Comparison of ENCODE assay signal across 35 cellular contexts in genomic region chr19:54535601-54536000, GRCh38. TPM values are rescaled to one million over a fixed set of nuclear protein-coding genes. Genes with fewer than 3 reads are reported as not detected.
"Had no signal": no experiment of that assay in that cellular context is flagged by ENCODE, and none has a peak within 500 bp of the region (broad histone marks: within the 10 kb centered on the region; RNA-seq: fewer than 3 reads in every experiment).

No MANE protein-coding gene starts in this region.

- H3K36me3 ChIP-seq: ascending aorta, breast epithelium, Peyer's patch, SJSA1 had no signal

- H3K36me3 Mint-ChIP-seq: activated CD4-positive, alpha-beta memory T cell treated with anti-CD3 and anti-CD28 coated beads for 36 hours; activated naive CD4-positive, alpha-beta T cell treated with anti-CD3 and anti-CD28 coated beads, Interleukin-2, amount 50 U/mL, for 24 hours had no signal

- H3K4me1 ChIP-seq: ascending aorta, breast epithelium, Peyer's patch, SJSA1 had no signal

- H3K4me2 ChIP-seq: KMS-11, SK-N-SH had no signal

- H3K27ac Mint-ChIP-seq: activated CD4-positive, alpha-beta memory T cell treated with anti-CD3 and anti-CD28 coated beads for 36 hours; activated CD4-positive, alpha-beta T cell treated with anti-CD3 and anti-CD28 coated beads, Interleukin-2, amount 10 ng/mL, durations not matched to agents 7 days and 5 days; activated naive CD4-positive, alpha-beta T cell treated with anti-CD3 and anti-CD28 coated beads, Interleukin-2, amount 50 U/mL, for 24 hours; activated naive CD8-positive, alpha-beta T cell treated with anti-CD3 and anti-CD28 coated beads, Interleukin-2, amount 10 ng/mL, durations not matched to agents 7 days and 5 days; T-helper 1 cell treated with Interleukin-12 subunit alpha and Interleukin-12 subunit beta and Interleukin-4 antibody, amounts not matched to agents 30 μg/mL and 1 μg/mL, for 36 hours; T-helper 2 cell treated with Interferon-gamma antibody and Interleukin-4, amounts not matched to agents 5 μg/mL and 100 μg/mL, for 36 hours had no signal

- H3K27me3 ChIP-seq: ascending aorta, Peyer's patch had no signal

- H3K9me3 Mint-ChIP-seq: activated CD4-positive, alpha-beta memory T cell treated with anti-CD3 and anti-CD28 coated beads for 36 hours; activated T-cell treated with anti-CD3 and anti-CD28 coated beads, Interleukin-2, amount 50 U/mL, for 4 hours; activated T-helper 1 cell treated with anti-CD3 and anti-CD28 coated beads, Interleukin-12 subunit alpha, Interleukin-12 subunit beta, Interleukin-2, Interleukin-4 antibody, amounts not matched to agents 30 ng/mL and 10 ng/mL and 1 ng/mL, durations not matched to agents 14 hours and 24 hours and 36 hours; T-helper 1 cell treated with Interleukin-12 subunit alpha and Interleukin-12 subunit beta and Interleukin-4 antibody, amounts not matched to agents 30 μg/mL and 1 μg/mL, for 36 hours; T-helper 2 cell treated with Interferon-gamma antibody and Interleukin-4, amounts not matched to agents 5 μg/mL and 100 μg/mL, for 36 hours had no signal

- ATAC-seq: activated T-cell treated with anti-CD3 and anti-CD28 coated beads, Interleukin-2, amount 50 U/mL, for 4 hours; PC-3 had no signal

- DNase-seq: activated CD4-positive, alpha-beta memory T cell treated with anti-CD3 and anti-CD28 coated beads for 36 hours; activated CD4-positive, alpha-beta T cell treated with anti-CD3 and anti-CD28 coated beads, Interleukin-2, amount 10 ng/mL, durations not matched to agents 7 days and 5 days; activated CD8-positive, alpha-beta memory T cell treated with anti-CD3 and anti-CD28 coated beads, Interleukin-2, amount 50 U/mL, for 4 hours; activated gamma-delta T cell; activated naive CD4-positive, alpha-beta T cell treated with Interleukin-2 at 50 U/mL for 16 hours; activated naive CD8-positive, alpha-beta T cell treated with anti-CD3 and anti-CD28 coated beads, Interleukin-2, amount 10 ng/mL, durations not matched to agents 7 days and 5 days; activated T-cell treated with anti-CD3 and anti-CD28 coated beads for 4 hours; activated T-cell treated with anti-CD3 and anti-CD28 coated beads, Interleukin-2, amount 50 U/mL, for 4 hours; caudate nucleus; cerebellar nuclear complex; NCI-H1105; NCI-H1417 treated with DMSO at 0.1 percent for 48 hours; NCI-H187 treated with DMSO at 0.1 percent for 48 hours; NCI-H2081; NCI-H2171 treated with DMSO at 0.1 percent for 48 hours; NCI-H2227 treated with DMSO at 0.1 percent for 48 hours; NCI-H524 treated with DMSO at 0.1 percent for 48 hours; NK-92 treated with Interleukin-12 subunit alpha and Interleukin-12 subunit beta, amount 100 ng/mL, for 24 hours; PC-3; Peyer's patch; RPMI8226; SHP77 treated with DMSO at 0.1 percent for 48 hours; SK-N-SH had no signal

- H3K4me3 ChIP-seq: ascending aorta, breast epithelium, Peyer's patch, SJSA1 had no signal

- H3K4me3 Mint-ChIP-seq: activated CD4-positive, alpha-beta memory T cell treated with anti-CD3 and anti-CD28 coated beads for 36 hours; activated CD4-positive, alpha-beta T cell treated with anti-CD3 and anti-CD28 coated beads, Interleukin-2, amount 10 ng/mL, durations not matched to agents 7 days and 5 days; activated naive CD4-positive, alpha-beta T cell treated with anti-CD3 and anti-CD28 coated beads, Interleukin-2, amount 50 U/mL, for 24 hours; activated naive CD8-positive, alpha-beta T cell treated with anti-CD3 and anti-CD28 coated beads, Interleukin-2, amount 10 ng/mL, durations not matched to agents 7 days and 5 days; activated T-cell treated with anti-CD3 and anti-CD28 coated beads, Interleukin-2, amount 50 U/mL, for 4 hours; activated T-helper 1 cell treated with anti-CD3 and anti-CD28 coated beads, Interleukin-12 subunit alpha, Interleukin-12 subunit beta, Interleukin-2, Interleukin-4 antibody, amounts not matched to agents 30 ng/mL and 10 ng/mL and 1 ng/mL, durations not matched to agents 14 hours and 24 hours and 36 hours; T-helper 1 cell treated with Interleukin-12 subunit alpha and Interleukin-12 subunit beta and Interleukin-4 antibody, amounts not matched to agents 30 μg/mL and 1 μg/mL, for 36 hours; T-helper 2 cell treated with Interferon-gamma antibody and Interleukin-4, amounts not matched to agents 5 μg/mL and 100 μg/mL, for 36 hours had no signal

- H3K27ac ChIP-seq: ascending aorta, breast epithelium, KMS-11, Peyer's patch, SJSA1 had no signal

- H3K9ac ChIP-seq: KMS-11, SK-N-SH had no signal

- H3K9me3 ChIP-seq: ascending aorta, breast epithelium, Peyer's patch, SJSA1, SK-N-SH had no signal

RNA-seq across cellular contexts. Expression of gene LAIR2, which starts 33.0 kb away (rescaled TPM):
- total RNA-seq: activated CD4-positive, alpha-beta memory T cell treated with anti-CD3 and anti-CD28 coated beads for 36 hours; ascending aorta; breast epithelium; LHCN-M2; M059J; NCI-H460; PC-3; Peyer's patch; SJSA1 had no signal
- polyA plus RNA-seq: adipose tissue, SK-N-SH had no signal

RNA-seq across cellular contexts. Expression of gene LILRA2, which starts 38.0 kb away (rescaled TPM):
- total RNA-seq: activated CD4-positive, alpha-beta memory T cell treated with anti-CD3 and anti-CD28 coated beads for 36 hours; activated CD4-positive, alpha-beta T cell treated with anti-CD3 and anti-CD28 coated beads, Interleukin-2, amount 10 ng/mL, durations not matched to agents 7 days and 5 days; activated T-cell treated with anti-CD3 and anti-CD28 coated beads, Interleukin-2, amount 50 U/mL, for 4 hours; activated T-helper 1 cell treated with anti-CD3 and anti-CD28 coated beads, Interleukin-12 subunit alpha, Interleukin-12 subunit beta, Interleukin-2, Interleukin-4 antibody, amounts not matched to agents 30 ng/mL and 10 ng/mL and 1 ng/mL, durations not matched to agents 14 hours and 24 hours and 36 hours; ascending aorta; LHCN-M2; M059J; NCI-H460; PC-3; SJSA1 had no signal
- polyA plus RNA-seq: SK-N-SH had no signal

RNA-seq across cellular contexts. Expression of gene LILRA1, which starts 57.8 kb away (rescaled TPM):
- total RNA-seq: activated CD4-positive, alpha-beta memory T cell treated with anti-CD3 and anti-CD28 coated beads for 36 hours; activated CD4-positive, alpha-beta T cell treated with anti-CD3 and anti-CD28 coated beads, Interleukin-2, amount 10 ng/mL, durations not matched to agents 7 days and 5 days; activated naive CD8-positive, alpha-beta T cell treated with anti-CD3 and anti-CD28 coated beads, Interleukin-2, amount 10 ng/mL, durations not matched to agents 7 days and 5 days; activated T-cell treated with anti-CD3 and anti-CD28 coated beads, Interleukin-2, amount 50 U/mL, for 4 hours; activated T-helper 1 cell treated with anti-CD3 and anti-CD28 coated beads, Interleukin-12 subunit alpha, Interleukin-12 subunit beta, Interleukin-2, Interleukin-4 antibody, amounts not matched to agents 30 ng/mL and 10 ng/mL and 1 ng/mL, durations not matched to agents 14 hours and 24 hours and 36 hours; ascending aorta; LHCN-M2; M059J; NCI-H460; PC-3; Peyer's patch; SJSA1 had no signal
- polyA plus RNA-seq: SK-N-SH had no signal
